In genomic region chr1:165988275-165988674, GRCh38 we compare ENCODE assay signal across 19 cellular contexts.
A peak's percentile ranks its signal among the peaks of the same experiment; 100 is the strongest.
DNase-seq lines count a peak whose midpoint lies in the region; ATAC-seq and TF ChIP-seq lines count a peak whose summit lies in the region.
"Had no signal": no experiment of that assay in that cellular context is flagged by ENCODE, and none has a peak within 500 bp of the region (broad histone marks: within the 10 kb centered on the region; RNA-seq: fewer than 3 reads in every experiment).

No MANE protein-coding gene starts in this region.

- no peaks in the 10 kb centered on the region for H3K9me3 ChIP-seq in A673 (ENCODE audit: low read depth, low read length, poor library complexity, severe bottlenecking)
- no peaks in the 10 kb centered on the region for H3K9me3 ChIP-seq in PC-3 (ENCODE audit: low read length)
- no peaks in the 10 kb centered on the region for H3K9me3 ChIP-seq in trophoblast cell (ENCODE audit: insufficient read depth, low read depth, low read length)
- H3K9me3 ChIP-seq: SK-N-SH had no signal

- H4K20me1 ChIP-seq in PC-3 (ENCODE audit: low read length): no peaks in the 10 kb centered on the region

- BruUV-seq in A673 (replicated peaks; lab: Mats Ljungman, UMichigan) (no TSS peak), PC-3 (replicated peaks; lab: Mats Ljungman, UMichigan) (no TSS peak)

- no peaks in the 10 kb centered on the region for H3K79me2 ChIP-seq in PC-3 (ENCODE audit: low read length)
- H3K79me2 ChIP-seq in trophoblast cell (ENCODE audit: control insufficient read depth, insufficient read depth, low read length, poor library complexity): no peaks in the 10 kb centered on the region

- H3K4me1 ChIP-seq in A673 (ENCODE audit: insufficient read depth, low read length, poor library complexity, severe bottlenecking): no peaks in the 10 kb centered on the region
- no peaks in the 10 kb centered on the region for H3K4me1 ChIP-seq in PC-3 (ENCODE audit: insufficient read depth, low read length)
- H3K4me1 ChIP-seq in trophoblast cell (ENCODE audit: control insufficient read depth in 1 of 2, insufficient read depth in 2 of 2, low read length in 2 of 2): no peaks in the 10 kb centered on the region

- no peaks in the 10 kb centered on the region for H3K4me1 Mint-ChIP-seq in endothelial cell (ENCODE audit: unreplicated experiment)
- no peaks in the 10 kb centered on the region for H3K4me1 Mint-ChIP-seq in stimulated activated effector memory CD8-positive, alpha-beta T cell treated with anti-CD3 and anti-CD28 coated beads, Interleukin-12 subunit alpha, Interleukin-12 subunit beta, amount 100 ng/mL, for 72 hours
- H3K4me1 Mint-ChIP-seq: CD4-positive, CD25-positive, alpha-beta regulatory T cell had no signal

- no peak overlapping the region for H2AFZ ChIP-seq in PC-3 (ENCODE audit: low read length)
- H2AFZ ChIP-seq in trophoblast cell (ENCODE audit: insufficient read depth, low read length, poor library complexity): no peak overlapping the region

- H3K27me3 Mint-ChIP-seq in endothelial cell (ENCODE audit: unreplicated experiment): no peaks in the 10 kb centered on the region

- no peak for TF ChIP-seq CTCF in A673 (conservative IDR thresholded peaks at IDR 0.05; ENCODE audit: low read depth, low read length)
- TF ChIP-seq CTCF in PC-3 (conservative IDR thresholded peaks at IDR 0.05; ENCODE audit: low read depth, low read length): 0 out of 2 replicates have a peak, but pooled peaks have one; percentile 12
- peak; percentile 25 for TF ChIP-seq CTCF in endothelial cell (IDR thresholded peaks at IDR 0.05; ENCODE audit: unreplicated experiment)

- H3K27ac Mint-ChIP-seq in endothelial cell (ENCODE audit: unreplicated experiment): no peak overlapping the region
- H3K27ac Mint-ChIP-seq in stimulated activated effector memory CD8-positive, alpha-beta T cell treated with anti-CD3 and anti-CD28 coated beads, Interleukin-12 subunit alpha, Interleukin-12 subunit beta, amount 100 ng/mL, for 72 hours: no peak overlapping the region
- H3K27ac Mint-ChIP-seq: CD4-positive, CD25-positive, alpha-beta regulatory T cell had no signal

- WGBS in trophoblast cell (ENCODE audit: extremely low coverage, insufficient coverage, insufficient read length): no CpG with 5 or more reads among the region's 1 CpG

- no peak overlapping the region for H2AK5ac ChIP-seq in trophoblast cell (ENCODE audit: low read length)

- H3K27me3 ChIP-seq in A673 (replicated peaks; ENCODE audit: insufficient read depth, low read depth, low read length, poor library complexity) (no peaks in the 10 kb centered on the region), H7 (ENCODE audit: control insufficient read depth, insufficient read depth, low read length) (no peaks in the 10 kb centered on the region), PC-3 (ENCODE audit: low read length) (peaks cover 8% of the 10 kb centered on the region), trophoblast cell (ENCODE audit: insufficient read depth, low read length) (no peaks in the 10 kb centered on the region)

- CTCF ChIA-PET in A673 (lab: Charles Lee) (no interaction called here), PC-3 (lab: Charles Lee) (no interaction called here)

- no peak overlapping the region for H3K23ac ChIP-seq in trophoblast cell (ENCODE audit: low read length)

- H2BK120ac ChIP-seq in trophoblast cell (ENCODE audit: insufficient read depth, low read length, poor library complexity): no peak overlapping the region

- POLR2A ChIA-PET in A673 (lab: Charles Lee; ENCODE audit: low non-redundant PET): no interaction called here
- POLR2A ChIA-PET in PC-3 (lab: Charles Lee; ENCODE audit: unreplicated experiment): no interaction called here

- no peak overlapping the region for H3K14ac ChIP-seq in trophoblast cell (ENCODE audit: low read length)

- DNase-seq in A673 (ENCODE audit: low spot score) (peak; percentile 1), H7 (peak; percentile 24), PC-3 (no peak), endothelial cell (ENCODE audit: low spot score) (no peak), NCI-H2171 treated with DMSO at 0.1 percent for 48 hours (lab: John Stamatoyannopoulos, UW) (no peak), trophoblast cell (no peak)
- DNase-seq in stimulated activated effector memory CD8-positive, alpha-beta T cell treated with anti-CD3 and anti-CD28 coated beads, Interleukin-12 subunit alpha, Interleukin-12 subunit beta, amount 100 ng/mL, for 72 hours (ENCODE audit: low spot score in 2 of 2): no peak
- DNase-seq: AML-193; CD4-positive, CD25-positive, alpha-beta regulatory T cell; DMS79 treated with DMSO at 0.1 percent for 48 hours; GF-D8; MM.1S; NCI-H1105 treated with DMSO at 0.1 percent for 48 hours; NCI-H187; NCI-H510A treated with DMSO at 0.1 percent for 48 hours; NK-92 treated with Interleukin-12 subunit alpha and Interleukin-12 subunit beta, amount 100 ng/mL, for 24 hours; SK-N-SH; T-helper 1 cell had no signal

- H4K12ac ChIP-seq in trophoblast cell (ENCODE audit: low read depth, low read length): no peak overlapping the region

- H3K36me3 Mint-ChIP-seq in endothelial cell (ENCODE audit: low read depth, unreplicated experiment): no peaks in the 10 kb centered on the region
- no peaks in the 10 kb centered on the region for H3K36me3 Mint-ChIP-seq in stimulated activated effector memory CD8-positive, alpha-beta T cell treated with anti-CD3 and anti-CD28 coated beads, Interleukin-12 subunit alpha, Interleukin-12 subunit beta, amount 100 ng/mL, for 72 hours
- H3K36me3 Mint-ChIP-seq: CD4-positive, CD25-positive, alpha-beta regulatory T cell had no signal

- no peak overlapping the region for H3K18ac ChIP-seq in trophoblast cell (ENCODE audit: low read length)

- H3K4me3 ChIP-seq in A673 (ENCODE audit: low read depth, low read length, poor library complexity, severe bottlenecking) (no peak overlapping the region), H7 (ENCODE audit: insufficient read depth, low read depth, low read length) (no peak overlapping the region), PC-3 (ENCODE audit: low read length) (no peak overlapping the region), trophoblast cell (ENCODE audit: low read depth, low read length) (no peak overlapping the region)

- no peaks in the 10 kb centered on the region for H3K9me3 Mint-ChIP-seq in endothelial cell (ENCODE audit: unreplicated experiment)
- peaks cover 2% of the 10 kb centered on the region for H3K9me3 Mint-ChIP-seq in stimulated activated effector memory CD8-positive, alpha-beta T cell treated with anti-CD3 and anti-CD28 coated beads, Interleukin-12 subunit alpha, Interleukin-12 subunit beta, amount 100 ng/mL, for 72 hours

- no peaks in the 10 kb centered on the region for H3K79me1 ChIP-seq in trophoblast cell (ENCODE audit: low read length)

- H3K27ac ChIP-seq in A673 (ENCODE audit: low read depth, low read length, poor library complexity, severe bottlenecking) (no peak overlapping the region), PC-3 (ENCODE audit: low read length) (no peak overlapping the region), trophoblast cell (ENCODE audit: low read depth, low read length) (no peak overlapping the region)

- no peak overlapping the region for H3K4me3 Mint-ChIP-seq in endothelial cell (ENCODE audit: unreplicated experiment)
- H3K4me3 Mint-ChIP-seq in stimulated activated effector memory CD8-positive, alpha-beta T cell treated with anti-CD3 and anti-CD28 coated beads, Interleukin-12 subunit alpha, Interleukin-12 subunit beta, amount 100 ng/mL, for 72 hours: no peak overlapping the region
- H3K4me3 Mint-ChIP-seq: CD4-positive, CD25-positive, alpha-beta regulatory T cell had no signal

- intact Hi-C loops in A673 (cut with micrococcal nuclease; ENCODE audit: unreplicated experiment) (no loop called here), PC-3 (cut with micrococcal nuclease) (no loop called here)

- ATAC-seq in PC-3 (no peak), HG02642 (IDR thresholded peaks at IDR 0.05; ENCODE audit: poor library complexity, unreplicated experiment) (no peak)
- no peak for ATAC-seq in stimulated activated effector memory CD8-positive, alpha-beta T cell treated with anti-CD3 and anti-CD28 coated beads, Interleukin-12 subunit alpha, Interleukin-12 subunit beta, amount 100 ng/mL, for 72 hours

- no peak overlapping the region for H3K4ac ChIP-seq in trophoblast cell (ENCODE audit: low read depth, low read length)

- H3K36me3 ChIP-seq in A673 (ENCODE audit: insufficient read depth, low read length, poor library complexity, severe bottlenecking): no peaks in the 10 kb centered on the region
- no peaks in the 10 kb centered on the region for H3K36me3 ChIP-seq in H7 (replicated peaks; ENCODE audit: control insufficient read depth, insufficient read depth, low read length)
- H3K36me3 ChIP-seq in PC-3 (ENCODE audit: low read depth, low read length): no peaks in the 10 kb centered on the region
- no peaks in the 10 kb centered on the region for H3K36me3 ChIP-seq in trophoblast cell (ENCODE audit: control insufficient read depth in 1 of 2, insufficient read depth in 2 of 2, low read length in 2 of 2)

- H4K91ac ChIP-seq in trophoblast cell (ENCODE audit: low read depth, low read length): no peak overlapping the region

- no peak overlapping the region for H4K8ac ChIP-seq in trophoblast cell (ENCODE audit: low read depth, low read length)

- H2BK12ac ChIP-seq in trophoblast cell (ENCODE audit: low read length): no peak overlapping the region

- no peaks in the 10 kb centered on the region for H3K9me2 ChIP-seq in PC-3 (replicated peaks; ENCODE audit: low read length)
- H3K9me2 ChIP-seq: SK-N-SH had no signal

- H3F3A ChIP-seq in PC-3 (ENCODE audit: low read length, unreplicated experiment): no peaks in the 10 kb centered on the region

- H3K9ac ChIP-seq in PC-3 (ENCODE audit: low read length) (no peak overlapping the region), trophoblast cell (ENCODE audit: low read length) (no peak overlapping the region)
- H3K9ac ChIP-seq: SK-N-SH had no signal

- H2BK5ac ChIP-seq in trophoblast cell (ENCODE audit: low read depth, low read length, poor library complexity): no peak overlapping the region

- no peak overlapping the region for H3K4me2 ChIP-seq in PC-3 (ENCODE audit: low read length)
- H3K4me2 ChIP-seq in trophoblast cell (ENCODE audit: low read length): no peak overlapping the region
- H3K4me2 ChIP-seq: SK-N-SH had no signal

Comparison
In these comparisons a context has a peak if more than half of its experiments do, and no peak if none do; other contexts are left out.
1. DNase-seq: peak in A673 (single experiment) and H7 (single experiment); none in PC-3 (single experiment), endothelial cell (single experiment), NCI-H2171 treated with DMSO at 0.1 percent for 48 hours (single experiment), stimulated activated effector memory CD8-positive, alpha-beta T cell treated with anti-CD3 and anti-CD28 coated beads, Interleukin-12 subunit alpha, Interleukin-12 subunit beta, amount 100 ng/mL, for 72 hours (0 of 2) and trophoblast cell (0 of 2).